In the genomic region with DNA sequence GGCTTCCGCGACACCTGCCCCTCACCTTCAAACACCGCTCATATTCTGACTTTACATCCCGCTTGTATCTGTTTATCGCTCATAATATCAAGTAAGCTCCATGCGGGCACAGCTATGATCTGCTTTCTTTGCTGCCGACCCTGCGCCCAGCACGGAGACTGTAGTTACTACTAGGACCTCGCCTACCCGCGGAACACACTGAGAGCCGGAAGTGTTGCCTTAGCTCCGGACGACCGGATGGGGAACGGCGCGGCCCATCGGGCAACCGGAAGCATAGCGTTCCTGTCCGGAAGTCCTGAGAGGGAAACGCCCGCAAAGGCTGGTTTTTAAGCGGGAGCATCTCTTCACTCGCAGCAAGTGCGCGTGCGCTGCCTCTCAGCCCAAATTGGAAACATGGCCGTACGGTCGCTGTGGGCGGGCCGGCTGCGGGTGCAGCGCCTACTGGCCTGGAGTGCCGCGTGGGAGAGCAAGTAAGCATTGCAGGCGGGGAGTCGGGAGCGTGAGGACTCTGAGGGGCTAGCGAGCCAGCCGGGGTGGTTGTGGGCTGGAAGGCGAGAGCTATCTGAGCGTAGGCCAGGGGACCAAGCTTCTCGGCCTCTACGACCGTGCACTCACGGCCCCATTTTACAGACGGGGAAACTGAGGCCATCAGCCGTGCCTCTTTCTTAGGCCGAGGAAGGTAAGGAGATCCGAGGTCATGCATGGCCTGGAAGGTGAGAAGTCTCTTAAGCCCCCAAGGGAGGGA, we compare ENCODE assay signal across 8 cellular contexts. TPM values are rescaled to one million over a fixed set of nuclear protein-coding genes. Genes with fewer than 3 reads are reported as not detected.
DNase-seq lines count a peak whose midpoint lies in the region; ATAC-seq, FAIRE-seq and TF ChIP-seq lines count a peak whose summit lies in the region.

A gene with protein sequence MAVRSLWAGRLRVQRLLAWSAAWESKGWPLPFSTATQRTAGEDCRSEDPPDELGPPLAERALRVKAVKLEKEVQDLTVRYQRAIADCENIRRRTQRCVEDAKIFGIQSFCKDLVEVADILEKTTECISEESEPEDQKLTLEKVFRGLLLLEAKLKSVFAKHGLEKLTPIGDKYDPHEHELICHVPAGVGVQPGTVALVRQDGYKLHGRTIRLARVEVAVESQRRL (plus strand): TSS at position 353 of the 745 bp plus-strand sequence. CDS start 41 bp downstream, at position 394.

- TF ChIP-seq CTCF in BE2C (IDR thresholded peaks at IDR 0.05; ENCODE audit: low read depth, low read length), result no peak

- peaks cover 42% of the 10 kb centered on the region for H3K36me3 Mint-ChIP-seq in activated CD4-positive, alpha-beta T cell treated with anti-CD3 and anti-CD28 coated beads, Interleukin-2, amount 10 ng/mL, durations not matched to agents 24 days and 14 days (ENCODE audit: low read depth)

- H3K27me3 Mint-ChIP-seq in activated CD4-positive, alpha-beta T cell treated with anti-CD3 and anti-CD28 coated beads, Interleukin-2, amount 10 ng/mL, durations not matched to agents 24 days and 14 days, result peaks cover 1% of the 10 kb centered on the region

- peak; percentile 91 for ATAC-seq in HG03457 (IDR thresholded peaks at IDR 0.05; ENCODE audit: unreplicated experiment)
- ATAC-seq in left lobe of liver, result peak; percentile 99

- H3K36me3 ChIP-seq in BE2C, result peaks cover 35% of the 10 kb centered on the region

- peaks cover 3% of the 10 kb centered on the region for H3K9me3 Mint-ChIP-seq in activated CD4-positive, alpha-beta T cell treated with anti-CD3 and anti-CD28 coated beads, Interleukin-2, amount 10 ng/mL, durations not matched to agents 24 days and 14 days

- no peaks in the 10 kb centered on the region for H3K9me3 ChIP-seq in BE2C

- H3K4me3 ChIP-seq in BE2C (ENCODE audit: low read depth, low read length), result peak within 1 kb of the TSS; percentile 99

- H3K4me1 ChIP-seq in BE2C, result no peaks in the 10 kb centered on the region

- no peaks in the 10 kb centered on the region for H3K27me3 ChIP-seq in BE2C

- DNase-seq in BE2C (peak; percentile 97), GM19239 (ENCODE audit: insufficient read length, low spot score) (peak; percentile 85), NCI-H526 treated with DMSO at 0.1 percent for 48 hours (lab: John Stamatoyannopoulos, UW) (peak; percentile 91), cortex of kidney (lab: John Stamatoyannopoulos, UW) (peak; percentile 72), left lobe of liver (ENCODE audit: low spot score) (peak; percentile 97)
- peak; percentile 97 for DNase-seq in activated CD4-positive, alpha-beta T cell treated with anti-CD3 and anti-CD28 coated beads, Interleukin-2, amount 10 ng/mL, durations not matched to agents 24 days and 14 days
- DNase-seq in stimulated activated CD4-positive, alpha-beta T cell treated with anti-CD3 and anti-CD28 coated beads, Interleukin-2, amount 100 ng/mL, for 4 hours (ENCODE audit: low read depth), result peak; percentile 86

- intact Hi-C loops in activated CD4-positive, alpha-beta T cell treated with anti-CD3 and anti-CD28 coated beads, Interleukin-2, amount 10 ng/mL, durations not matched to agents 24 days and 14 days (cut with micrococcal nuclease), result loop anchor here (1.0 to 10.0 kb wide), 6 partner anchors 12 to 1739 kb away; a partner anchor contains a TSS

- peaks cover 46% of the 10 kb centered on the region for H3K4me1 Mint-ChIP-seq in activated CD4-positive, alpha-beta T cell treated with anti-CD3 and anti-CD28 coated beads, Interleukin-2, amount 10 ng/mL, durations not matched to agents 24 days and 14 days

- peak; percentile 93 for FAIRE-seq in GM19239 (lab: Jason Lieb, UNC)

- H3K4me3 Mint-ChIP-seq in activated CD4-positive, alpha-beta T cell treated with anti-CD3 and anti-CD28 coated beads, Interleukin-2, amount 10 ng/mL, durations not matched to agents 24 days and 14 days, result peak within 1 kb of the TSS; percentile 96

- peak within 1 kb of the TSS; percentile 97 for H3K27ac Mint-ChIP-seq in activated CD4-positive, alpha-beta T cell treated with anti-CD3 and anti-CD28 coated beads, Interleukin-2, amount 10 ng/mL, durations not matched to agents 24 days and 14 days

RNA-seq across cellular contexts. Expression of the gene that starts here (rescaled TPM):
- 13.0 TPM for polyA plus RNA-seq in BE2C (2012; ENCODE audit: insufficient read depth, insufficient read length, low read depth)
- 30.6 and 30.7 TPM in 2 replicates for total RNA-seq in activated CD4-positive, alpha-beta T cell treated with anti-CD3 and anti-CD28 coated beads, Interleukin-2, amount 10 ng/mL, durations not matched to agents 24 days and 14 days
- 5.1 TPM for total RNA-seq in left lobe of liver

Comparison
In these comparisons a context has a peak if more than half of its experiments do, and no peak if none do; other contexts are left out.
1. Peak in every context shown above with its lines: DNase-seq, ATAC-seq and H3K4me3 ChIP-seq.